In genomic region chr15:63520462-63520861, GRCh38 we compare ENCODE assay signal across 2 cellular contexts.
TF ChIP-seq lines count a peak whose summit lies in the region.

No MANE protein-coding gene starts in this region.

TF ChIP-seq in H1, 55 proteins besides CTCF, POLR2A, EP300 and RAD21:
- peak; percentile 23; the same call in 1 of the 2 replicates for TF ChIP-seq CEBPB (IDR thresholded peaks at IDR 0.05; ENCODE audit: low read depth, low read length)
TF ChIP-seq in H1: peak in this region for 1; not testable (repeated sequence) for 54.

TF ChIP-seq in HepG2, 621 proteins besides CTCF, POLR2A, EP300 and RAD21:
- TF ChIP-seq, protein P1, sequence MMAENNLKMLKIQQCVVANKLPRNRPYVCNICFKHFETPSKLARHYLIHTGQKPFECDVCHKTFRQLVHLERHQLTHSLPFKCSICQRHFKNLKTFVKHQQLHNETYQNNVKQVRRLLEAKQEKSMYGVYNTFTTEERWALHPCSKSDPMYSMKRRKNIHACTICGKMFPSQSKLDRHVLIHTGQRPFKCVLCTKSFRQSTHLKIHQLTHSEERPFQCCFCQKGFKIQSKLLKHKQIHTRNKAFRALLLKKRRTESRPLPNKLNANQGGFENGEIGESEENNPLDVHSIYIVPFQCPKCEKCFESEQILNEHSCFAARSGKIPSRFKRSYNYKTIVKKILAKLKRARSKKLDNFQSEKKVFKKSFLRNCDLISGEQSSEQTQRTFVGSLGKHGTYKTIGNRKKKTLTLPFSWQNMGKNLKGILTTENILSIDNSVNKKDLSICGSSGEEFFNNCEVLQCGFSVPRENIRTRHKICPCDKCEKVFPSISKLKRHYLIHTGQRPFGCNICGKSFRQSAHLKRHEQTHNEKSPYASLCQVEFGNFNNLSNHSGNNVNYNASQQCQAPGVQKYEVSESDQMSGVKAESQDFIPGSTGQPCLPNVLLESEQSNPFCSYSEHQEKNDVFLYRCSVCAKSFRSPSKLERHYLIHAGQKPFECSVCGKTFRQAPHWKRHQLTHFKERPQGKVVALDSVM (CRISPR knock-in tag; IDR thresholded peaks at IDR 0.05), result peak; percentile 86
